1 cellular context compared by ENCODE assay signal in genomic region chr9:126009047-126009446, GRCh38.
A peak's percentile ranks its signal among the peaks of the same experiment; 100 is the strongest.
TF ChIP-seq lines count a peak whose summit lies in the region.

No MANE protein-coding gene starts in this region.

TF ChIP-seq in HCT116, 20 proteins besides CTCF, POLR2A, EP300 and RAD21:
- TF ChIP-seq MAX (IDR thresholded peaks at IDR 0.05) (peak; percentile 24; the same call in 1 of the 2 replicates), EGR1 (IDR thresholded peaks at IDR 0.05; ENCODE audit: low read depth) (no peak), ZNF274 (IDR thresholded peaks at IDR 0.05; ENCODE audit: low read depth, low read length) (no peak), CBX3 (IDR thresholded peaks at IDR 0.05; ENCODE audit: low read depth) (peak; percentile 99), YY1 (IDR thresholded peaks at IDR 0.05; ENCODE audit: extremely low read depth, insufficient replicate concordance, low read depth, low read length) (no peak), SRF (IDR thresholded peaks at IDR 0.05; ENCODE audit: low read depth) (no peak), CEBPB (IDR thresholded peaks at IDR 0.05; ENCODE audit: low read depth) (no peak), SIN3A (IDR thresholded peaks at IDR 0.05; ENCODE audit: low read depth) (no peak), EZH2 (IDR thresholded peaks at IDR 0.05) (no peak), TCF7L2 (IDR thresholded peaks at IDR 0.05; ENCODE audit: borderline replicate concordance, extremely low read depth, insufficient read depth, insufficient read length) (no peak), ELF1 (IDR thresholded peaks at IDR 0.05; ENCODE audit: borderline replicate concordance, low read depth) (no peak), POLR2AphosphoS5 (IDR thresholded peaks at IDR 0.05; ENCODE audit: low read depth, low read length) (no peak), REST (IDR thresholded peaks at IDR 0.05; ENCODE audit: low read depth) (no peak), EZH2phosphoT487 (IDR thresholded peaks at IDR 0.05; ENCODE audit: borderline replicate concordance) (no peak)
- TF ChIP-seq, protein P1, sequence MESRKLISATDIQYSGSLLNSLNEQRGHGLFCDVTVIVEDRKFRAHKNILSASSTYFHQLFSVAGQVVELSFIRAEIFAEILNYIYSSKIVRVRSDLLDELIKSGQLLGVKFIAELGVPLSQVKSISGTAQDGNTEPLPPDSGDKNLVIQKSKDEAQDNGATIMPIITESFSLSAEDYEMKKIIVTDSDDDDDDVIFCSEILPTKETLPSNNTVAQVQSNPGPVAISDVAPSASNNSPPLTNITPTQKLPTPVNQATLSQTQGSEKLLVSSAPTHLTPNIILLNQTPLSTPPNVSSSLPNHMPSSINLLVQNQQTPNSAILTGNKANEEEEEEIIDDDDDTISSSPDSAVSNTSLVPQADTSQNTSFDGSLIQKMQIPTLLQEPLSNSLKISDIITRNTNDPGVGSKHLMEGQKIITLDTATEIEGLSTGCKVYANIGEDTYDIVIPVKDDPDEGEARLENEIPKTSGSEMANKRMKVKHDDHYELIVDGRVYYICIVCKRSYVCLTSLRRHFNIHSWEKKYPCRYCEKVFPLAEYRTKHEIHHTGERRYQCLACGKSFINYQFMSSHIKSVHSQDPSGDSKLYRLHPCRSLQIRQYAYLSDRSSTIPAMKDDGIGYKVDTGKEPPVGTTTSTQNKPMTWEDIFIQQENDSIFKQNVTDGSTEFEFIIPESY (IDR thresholded peaks at IDR 0.05; ENCODE audit: extremely low read depth, insufficient replicate concordance, low read length), result no peak
